ENCODE assay signal across 23 cellular contexts in genomic region chr18:370753-371615, GRCh38.
DNase-seq lines count a peak whose midpoint lies in the region; ATAC-seq and TF ChIP-seq lines count a peak whose summit lies in the region.
"Had no signal": no experiment of that assay in that cellular context is flagged by ENCODE, and none has a peak within 500 bp of the region (broad histone marks: within the 10 kb centered on the region; RNA-seq: fewer than 3 reads in every experiment).

No MANE protein-coding gene starts in this region.

- H3K36me3 Mint-ChIP-seq in mesothelial cell of epicardium (peaks cover 5% of the 10 kb centered on the region), type B pancreatic cell (peaks cover 9% of the 10 kb centered on the region)
- H3K36me3 Mint-ChIP-seq in activated naive CD8-positive, alpha-beta T cell treated with anti-CD3 and anti-CD28 coated beads for 36 hours = no peaks in the 10 kb centered on the region
- H3K36me3 Mint-ChIP-seq: activated CD8-positive, alpha-beta memory T cell treated with anti-CD3 and anti-CD28 coated beads, Interleukin-2, amount 10 ng/mL, durations not matched to agents 7 days and 5 days; CD8-positive, alpha-beta memory T cell had no signal

- DNase-seq in NOMO-1 treated with DMSO at 0.1 percent for 48 hours (lab: John Stamatoyannopoulos, UW; ENCODE audit: unreplicated experiment) (peak; percentile 40), NOMO-1 treated with dmso at 0.1 percent for 144 hours (lab: John Stamatoyannopoulos, UW; ENCODE audit: unreplicated experiment) (no peak), fibroblast of gingiva (ENCODE audit: low read depth) (peak; percentile 21), mesothelial cell of epicardium (ENCODE audit: low spot score in 2 of 2, unreplicated experiment in 2 of 2) (no peak), type B pancreatic cell (ENCODE audit: extremely low spot score, unreplicated experiment) (no peak), NCI-H2196 treated with DMSO at 0.1 percent for 48 hours (lab: John Stamatoyannopoulos, UW; ENCODE audit: unreplicated experiment) (no peak)
- no peak for DNase-seq in activated naive CD8-positive, alpha-beta T cell treated with anti-CD3 and anti-CD28 coated beads for 36 hours
- DNase-seq: activated CD4-positive, CD25-positive, alpha-beta regulatory T cell treated with anti-CD3 and anti-CD28 coated beads, Interleukin-2, amount 50 U/mL, for 72 hours; activated CD8-positive, alpha-beta memory T cell treated with anti-CD3 and anti-CD28 coated beads, Interleukin-2, amount 10 ng/mL, durations not matched to agents 7 days and 5 days; activated effector memory CD4-positive, alpha-beta T cell treated with anti-CD3 and anti-CD28 coated beads, Interleukin-2, amount 50 U/mL, for 16 hours; amygdala; CD8-positive, alpha-beta memory T cell; colonic mucosa; GOT3; Kasumi-1; NCI-H1436 treated with DMSO at 0.1 percent for 48 hours; NCI-H226; right lobe of liver; SHP77 treated with DMSO at 0.1 percent for 48 hours; stimulated activated CD4-positive, alpha-beta T cell treated with anti-CD3 and anti-CD28 coated beads, Interleukin-4, amount 100 ng/mL, for 1 hour; stimulated activated CD8-positive, alpha-beta memory T cell treated with anti-CD3 and anti-CD28 coated beads, Interleukin-4, amount 100 ng/mL, for 48 hours; tibial artery had no signal

- H3K9me3 Mint-ChIP-seq in mesothelial cell of epicardium (no peaks in the 10 kb centered on the region), type B pancreatic cell (peaks cover 4% of the 10 kb centered on the region)
- no peaks in the 10 kb centered on the region for H3K9me3 Mint-ChIP-seq in activated naive CD8-positive, alpha-beta T cell treated with anti-CD3 and anti-CD28 coated beads for 36 hours
- H3K9me3 Mint-ChIP-seq: CD8-positive, alpha-beta memory T cell had no signal

- no peak overlapping the region for H3K4me3 Mint-ChIP-seq in mesothelial cell of epicardium
- H3K4me3 Mint-ChIP-seq in type B pancreatic cell = peak overlapping the region; percentile 50
- no peak overlapping the region for H3K4me3 Mint-ChIP-seq in activated naive CD8-positive, alpha-beta T cell treated with anti-CD3 and anti-CD28 coated beads for 36 hours
- H3K4me3 Mint-ChIP-seq: activated CD8-positive, alpha-beta memory T cell treated with anti-CD3 and anti-CD28 coated beads, Interleukin-2, amount 10 ng/mL, durations not matched to agents 7 days and 5 days; CD8-positive, alpha-beta memory T cell had no signal

- H3K27ac Mint-ChIP-seq in mesothelial cell of epicardium (peak overlapping the region; percentile 80), type B pancreatic cell (peak overlapping the region; percentile 62)
- H3K27ac Mint-ChIP-seq in activated naive CD8-positive, alpha-beta T cell treated with anti-CD3 and anti-CD28 coated beads for 36 hours = no peak overlapping the region
- H3K27ac Mint-ChIP-seq: activated CD8-positive, alpha-beta memory T cell treated with anti-CD3 and anti-CD28 coated beads, Interleukin-2, amount 10 ng/mL, durations not matched to agents 7 days and 5 days; CD8-positive, alpha-beta memory T cell had no signal

- peaks cover 48% of the 10 kb centered on the region for H3K4me1 Mint-ChIP-seq in mesothelial cell of epicardium
- H3K4me1 Mint-ChIP-seq in type B pancreatic cell (ENCODE audit: unreplicated experiment) = peaks cover 59% of the 10 kb centered on the region
- H3K4me1 Mint-ChIP-seq in activated naive CD8-positive, alpha-beta T cell treated with anti-CD3 and anti-CD28 coated beads for 36 hours = no peaks in the 10 kb centered on the region
- H3K4me1 Mint-ChIP-seq: activated CD8-positive, alpha-beta memory T cell treated with anti-CD3 and anti-CD28 coated beads, Interleukin-2, amount 10 ng/mL, durations not matched to agents 7 days and 5 days; CD8-positive, alpha-beta memory T cell had no signal

- ATAC-seq in HG03280 (IDR thresholded peaks at IDR 0.05; ENCODE audit: unreplicated experiment) = no peak
- ATAC-seq: activated CD8-positive, alpha-beta memory T cell treated with anti-CD3 and anti-CD28 coated beads, Interleukin-2, amount 10 ng/mL, durations not matched to agents 7 days and 5 days; right lobe of liver had no signal

- H3K27me3 Mint-ChIP-seq in mesothelial cell of epicardium (ENCODE audit: low read depth) = no peaks in the 10 kb centered on the region
- peaks cover 4% of the 10 kb centered on the region for H3K27me3 Mint-ChIP-seq in type B pancreatic cell
- peaks cover 3% of the 10 kb centered on the region for H3K27me3 Mint-ChIP-seq in activated naive CD8-positive, alpha-beta T cell treated with anti-CD3 and anti-CD28 coated beads for 36 hours

- TF ChIP-seq CTCF in mesothelial cell of epicardium (IDR thresholded peaks at IDR 0.05; ENCODE audit: unreplicated experiment) = no peak
- no peak for TF ChIP-seq CTCF in type B pancreatic cell (conservative IDR thresholded peaks at IDR 0.05)

Comparison
In these comparisons a context has a peak if more than half of its experiments do, and no peak if none do; other contexts are left out.
1. DNase-seq: peak in NOMO-1 treated with DMSO at 0.1 percent for 48 hours (single experiment) and fibroblast of gingiva (single experiment); none in NOMO-1 treated with dmso at 0.1 percent for 144 hours (single experiment), mesothelial cell of epicardium (0 of 2), type B pancreatic cell (single experiment), NCI-H2196 treated with DMSO at 0.1 percent for 48 hours (single experiment) and activated naive CD8-positive, alpha-beta T cell treated with anti-CD3 and anti-CD28 coated beads for 36 hours (single experiment).